15 cellular contexts compared by ENCODE assay signal in genomic region chr3:36663666-36664291, GRCh38.
DNase-seq lines count a peak whose midpoint lies in the region; ATAC-seq, FAIRE-seq and TF ChIP-seq lines count a peak whose summit lies in the region.
"Had no signal": no experiment of that assay in that cellular context is flagged by ENCODE, and none has a peak within 500 bp of the region (broad histone marks: within the 10 kb centered on the region; RNA-seq: fewer than 3 reads in every experiment).

No MANE protein-coding gene starts in this region.

- H3K27me3 ChIP-seq in ascending aorta, result no peaks in the 10 kb centered on the region

- H3K4me1 ChIP-seq in ascending aorta, result no peaks in the 10 kb centered on the region

- H3K36me3 ChIP-seq in ascending aorta, result no peaks in the 10 kb centered on the region

- intact Hi-C loops in ascending aorta (cut with DNase I), result no loop called here

- DNase-seq in RCC 7860 (ENCODE audit: low spot score) (peak; percentile 88), kidney glomerular epithelial cell (lab: John Stamatoyannopoulos, UW) (peak; percentile 67), NCI-H1105 treated with DMSO at 0.1 percent for 48 hours (lab: John Stamatoyannopoulos, UW) (no peak), ascending aorta (ENCODE audit: low spot score in 2 of 2) (no peak), RPMI8226 (no peak)
- DNase-seq: activated T-cell treated with anti-CD3 and anti-CD28 coated beads for 4 hours, COR-L47, HCEC 1CT, left ventricle myocardium superior, NCI-H2081, occipital lobe had no signal

- H3K27ac ChIP-seq in ascending aorta, result no peak overlapping the region

- no peaks in the 10 kb centered on the region for H3K9me3 ChIP-seq in ascending aorta

- peak; percentile 98 for FAIRE-seq in RCC 7860 (lab: Jason Lieb, UNC)
- FAIRE-seq: TTC549 had no signal

- H3K4me3 ChIP-seq in ascending aorta, result no peak overlapping the region

- ATAC-seq in GM18907 (IDR thresholded peaks at IDR 0.05; ENCODE audit: unreplicated experiment) (peak; percentile 93), HG02852 (IDR thresholded peaks at IDR 0.05; ENCODE audit: unreplicated experiment) (peak; percentile 88)
- ATAC-seq in activated CD4-positive, CD25-positive, alpha-beta regulatory T cell treated with anti-CD3 and anti-CD28 coated beads, Interleukin-2, amount 50 U/mL, for 24 hours, result no peak
- ATAC-seq: left ventricle myocardium superior had no signal

- TF ChIP-seq CTCF in ascending aorta (IDR thresholded peaks at IDR 0.05), result no peak

Comparison
In these comparisons a context has a peak if more than half of its experiments do, and no peak if none do; other contexts are left out.
1. ATAC-seq: peak in GM18907 (single experiment) and HG02852 (single experiment); none in activated CD4-positive, CD25-positive, alpha-beta regulatory T cell treated with anti-CD3 and anti-CD28 coated beads, Interleukin-2, amount 50 U/mL, for 24 hours (0 of 2).
2. DNase-seq: peak in RCC 7860 (single experiment) and kidney glomerular epithelial cell (single experiment); none in NCI-H1105 treated with DMSO at 0.1 percent for 48 hours (single experiment), ascending aorta (0 of 2) and RPMI8226 (single experiment).